Comparison of ENCODE assay signal across 11 cellular contexts in genomic region chr3:98531622-98532274, GRCh38. TPM values are rescaled to one million over a fixed set of nuclear protein-coding genes. Genes with fewer than 3 reads are reported as not detected.
DNase-seq lines count a peak whose midpoint lies in the region; ATAC-seq and TF ChIP-seq lines count a peak whose summit lies in the region.
"Had no signal": no experiment of that assay in that cellular context is flagged by ENCODE, and none has a peak within 500 bp of the region (broad histone marks: within the 10 kb centered on the region; RNA-seq: fewer than 3 reads in every experiment).

GPR15 (plus strand) TSS chr3:98531978; CDS start chr3:98532034, 56 bp downstream.

- intact Hi-C loops in activated CD4-positive, alpha-beta memory T cell treated with anti-CD3 and anti-CD28 coated beads for 36 hours (cut with micrococcal nuclease): no loop called here
- intact Hi-C loops in left ventricle myocardium inferior (cut with micrococcal nuclease): no loop called here

- H3K36me3 Mint-ChIP-seq in CD4-positive, CD25-positive, alpha-beta regulatory T cell: no peaks in the 10 kb centered on the region
- peaks cover 10% of the 10 kb centered on the region for H3K36me3 Mint-ChIP-seq in activated CD4-positive, alpha-beta memory T cell treated with anti-CD3 and anti-CD28 coated beads for 36 hours

- H3K27me3 Mint-ChIP-seq in CD4-positive, CD25-positive, alpha-beta regulatory T cell: peaks cover 8% of the 10 kb centered on the region
- no peaks in the 10 kb centered on the region for H3K27me3 Mint-ChIP-seq in activated CD4-positive, alpha-beta memory T cell treated with anti-CD3 and anti-CD28 coated beads for 36 hours

- H3K4me3 ChIP-seq in CD4-positive, CD25-positive, alpha-beta regulatory T cell (ENCODE audit: low read depth, low read length): peak within 1 kb of the TSS; percentile 94
- no peak within 1 kb of the TSS for H3K4me3 ChIP-seq in left ventricle myocardium inferior
- H3K4me3 ChIP-seq: BLaER1, HAP-1 had no signal

- TF ChIP-seq CTCF in left ventricle myocardium inferior (IDR thresholded peaks at IDR 0.05; ENCODE audit: borderline replicate concordance): no peak

- H3K27ac ChIP-seq in CD4-positive, CD25-positive, alpha-beta regulatory T cell (ENCODE audit: insufficient read depth, low read length, poor library complexity, severe bottlenecking): peak within 1 kb of the TSS; percentile 38
- no peak within 1 kb of the TSS for H3K27ac ChIP-seq in left ventricle myocardium inferior (replicated peaks)
- H3K27ac ChIP-seq: BLaER1 had no signal

- peak within 1 kb of the TSS; percentile 63 to 88 (median 66) for H3K4me3 Mint-ChIP-seq in CD4-positive, CD25-positive, alpha-beta regulatory T cell
- H3K4me3 Mint-ChIP-seq in activated CD4-positive, alpha-beta memory T cell treated with anti-CD3 and anti-CD28 coated beads for 36 hours: peak within 1 kb of the TSS; percentile 38

- peaks cover 15% of the 10 kb centered on the region for H3K4me1 ChIP-seq in CD4-positive, CD25-positive, alpha-beta regulatory T cell (ENCODE audit: control insufficient read depth, insufficient read depth, low read length, poor library complexity, severe bottlenecking)
- no peaks in the 10 kb centered on the region for H3K4me1 ChIP-seq in left ventricle myocardium inferior
- H3K4me1 ChIP-seq: BLaER1, HAP-1 had no signal

- ATAC-seq in CD4-positive, CD25-positive, alpha-beta regulatory T cell (ENCODE audit: low read depth in 2 of 2): peak in 1 of 2 donors; percentile 48
- ATAC-seq in GM18907 (IDR thresholded peaks at IDR 0.05; ENCODE audit: unreplicated experiment) (peak; percentile 37), HG02885 (IDR thresholded peaks at IDR 0.05; ENCODE audit: poor library complexity, unreplicated experiment) (peak; percentile 32), left lobe of liver (no peak)

- no peaks in the 10 kb centered on the region for H3K27me3 ChIP-seq in CD4-positive, CD25-positive, alpha-beta regulatory T cell (ENCODE audit: control insufficient read depth, insufficient read depth, low read length)
- H3K27me3 ChIP-seq in left ventricle myocardium inferior (ENCODE audit: low read depth): no peaks in the 10 kb centered on the region
- H3K27me3 ChIP-seq: BLaER1 had no signal

- POLR2A ChIA-PET in activated CD4-positive, alpha-beta memory T cell treated with anti-CD3 and anti-CD28 coated beads for 36 hours (lab: Charles Lee): interaction anchor here (1.8 to 2.4 kb wide), 3 partner anchors 9 to 22 kb away, joined by 4 to 12 read pairs (median 9); partner anchors contain the start of gene CLDND1

- CTCF ChIA-PET in activated CD4-positive, alpha-beta memory T cell treated with anti-CD3 and anti-CD28 coated beads for 36 hours (lab: Charles Lee): interaction anchor here (0.8 to 1.9 kb wide), 3 partner anchors 32 to 70 kb away, joined by 3 to 5 read pairs (median 3); no protein-coding TSS in a partner anchor

- H3K4me1 Mint-ChIP-seq in CD4-positive, CD25-positive, alpha-beta regulatory T cell: peaks cover 7 to 43% (median 24%) of the 10 kb centered on the region in 4 donors
- H3K4me1 Mint-ChIP-seq in activated CD4-positive, alpha-beta memory T cell treated with anti-CD3 and anti-CD28 coated beads for 36 hours (ENCODE audit: low read depth): peaks cover 32% of the 10 kb centered on the region

- peaks cover 0 to 1% (median 0%) of the 10 kb centered on the region in 7 donors for H3K9me3 Mint-ChIP-seq in CD4-positive, CD25-positive, alpha-beta regulatory T cell
- H3K9me3 Mint-ChIP-seq in activated CD4-positive, alpha-beta memory T cell treated with anti-CD3 and anti-CD28 coated beads for 36 hours: no peaks in the 10 kb centered on the region

- H3K27ac Mint-ChIP-seq in CD4-positive, CD25-positive, alpha-beta regulatory T cell: peak within 1 kb of the TSS in 2 of 3 donors; percentile 26 to 44
- peak within 1 kb of the TSS; percentile 50 for H3K27ac Mint-ChIP-seq in activated CD4-positive, alpha-beta memory T cell treated with anti-CD3 and anti-CD28 coated beads for 36 hours

- no peaks in the 10 kb centered on the region for H3K9me3 ChIP-seq in CD4-positive, CD25-positive, alpha-beta regulatory T cell (ENCODE audit: control insufficient read depth in 2 of 2, low read length in 2 of 2)
- no peaks in the 10 kb centered on the region for H3K9me3 ChIP-seq in left ventricle myocardium inferior (replicated peaks)
- H3K9me3 ChIP-seq: BLaER1, HAP-1 had no signal

- peaks cover 1% of the 10 kb centered on the region for H3K36me3 ChIP-seq in CD4-positive, CD25-positive, alpha-beta regulatory T cell (ENCODE audit: control insufficient read depth, insufficient read depth, low read length)
- no peaks in the 10 kb centered on the region for H3K36me3 ChIP-seq in left ventricle myocardium inferior
- H3K36me3 ChIP-seq: BLaER1, HAP-1 had no signal

- DNase-seq in CD4-positive, CD25-positive, alpha-beta regulatory T cell: peak in 1 of 3 donors; percentile 69
- DNase-seq in activated CD4-positive, alpha-beta memory T cell treated with anti-CD3 and anti-CD28 coated beads for 36 hours: no peak
- DNase-seq in left lobe of liver (ENCODE audit: low spot score) (no peak), foreskin melanocyte (no peak), COLO829 (ENCODE audit: low spot score) (no peak), left ventricle myocardium inferior (no peak)
- DNase-seq: activated CD8-positive, alpha-beta memory T cell treated with anti-CD3 and anti-CD28 coated beads, Interleukin-2, amount 50 U/mL, for 4 hours had no signal

RNA-seq across cellular contexts. Expression of gene GPR15, which starts in this region (rescaled TPM):
- 5.7 TPM for total RNA-seq in CD4-positive, CD25-positive, alpha-beta regulatory T cell
- 10 to 100 TPM in 2 of 4 donors, 1 to 10 TPM in 2; 8.6 to 72.4 (median 9.8) TPM for polyA plus RNA-seq in CD4-positive, CD25-positive, alpha-beta regulatory T cell
- 1 to 10 TPM; 2.8 to 3.0 TPM for total RNA-seq in activated CD4-positive, alpha-beta memory T cell treated with anti-CD3 and anti-CD28 coated beads for 36 hours
- total RNA-seq in left lobe of liver: not detected
- total RNA-seq in left ventricle myocardium inferior: not detected
